ENCODE assay signal across 1 cellular context in the genomic region with DNA sequence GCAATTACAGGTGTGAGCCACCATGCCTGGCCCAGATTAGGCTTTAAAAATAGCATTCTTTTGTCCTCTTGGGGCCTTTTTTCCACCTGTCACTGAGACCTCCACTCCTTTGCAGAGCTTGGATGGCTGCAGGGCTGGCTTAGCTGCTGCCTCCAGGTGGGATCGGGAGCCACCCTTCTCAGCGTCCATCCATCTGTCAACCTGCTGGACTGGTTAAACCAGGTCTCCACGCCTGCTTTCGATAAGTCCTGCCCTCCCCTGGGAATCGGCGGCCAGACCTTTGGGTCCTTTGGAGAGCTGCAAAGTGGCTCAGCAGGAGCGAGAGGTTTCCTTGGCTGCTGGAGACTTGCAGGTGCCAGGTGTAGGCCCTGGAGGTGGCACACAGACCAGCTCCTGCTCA.
TF ChIP-seq lines count a peak whose summit lies in the region.

No MANE protein-coding gene starts in this region.

TF ChIP-seq in WTC11, 78 proteins besides CTCF, POLR2A, EP300 and RAD21 (continued from another document):
- no peak for TF ChIP-seq ATF2 (CRISPR knock-in tag; IDR thresholded peaks at IDR 0.05; ENCODE audit: borderline replicate concordance, low read depth)
- no peak for TF ChIP-seq KAT7 (CRISPR knock-in tag; IDR thresholded peaks at IDR 0.05; ENCODE audit: borderline replicate concordance)
- no peak for TF ChIP-seq ZNF121 (CRISPR knock-in tag; IDR thresholded peaks at IDR 0.05)
- no peak for TF ChIP-seq ZNF138 (CRISPR knock-in tag; conservative IDR thresholded peaks at IDR 0.05)
- no peak for TF ChIP-seq TCF7 (CRISPR knock-in tag; IDR thresholded peaks at IDR 0.05; ENCODE audit: low read depth)
- no peak for TF ChIP-seq CBFB (CRISPR knock-in tag; IDR thresholded peaks at IDR 0.05; ENCODE audit: low read depth)
- TF ChIP-seq, protein P1, sequence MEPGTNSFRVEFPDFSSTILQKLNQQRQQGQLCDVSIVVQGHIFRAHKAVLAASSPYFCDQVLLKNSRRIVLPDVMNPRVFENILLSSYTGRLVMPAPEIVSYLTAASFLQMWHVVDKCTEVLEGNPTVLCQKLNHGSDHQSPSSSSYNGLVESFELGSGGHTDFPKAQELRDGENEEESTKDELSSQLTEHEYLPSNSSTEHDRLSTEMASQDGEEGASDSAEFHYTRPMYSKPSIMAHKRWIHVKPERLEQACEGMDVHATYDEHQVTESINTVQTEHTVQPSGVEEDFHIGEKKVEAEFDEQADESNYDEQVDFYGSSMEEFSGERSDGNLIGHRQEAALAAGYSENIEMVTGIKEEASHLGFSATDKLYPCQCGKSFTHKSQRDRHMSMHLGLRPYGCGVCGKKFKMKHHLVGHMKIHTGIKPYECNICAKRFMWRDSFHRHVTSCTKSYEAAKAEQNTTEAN (CRISPR knock-in tag; IDR thresholded peaks at IDR 0.05): no peak
- TF ChIP-seq SOX15 (CRISPR knock-in tag; IDR thresholded peaks at IDR 0.05): no peak
- TF ChIP-seq ZNF423 (CRISPR knock-in tag; IDR thresholded peaks at IDR 0.05): no peak
- TF ChIP-seq SMAD3 (CRISPR knock-in tag; IDR thresholded peaks at IDR 0.05; ENCODE audit: borderline replicate concordance): no peak
